2 cellular contexts compared by ENCODE assay signal in the genomic region with DNA sequence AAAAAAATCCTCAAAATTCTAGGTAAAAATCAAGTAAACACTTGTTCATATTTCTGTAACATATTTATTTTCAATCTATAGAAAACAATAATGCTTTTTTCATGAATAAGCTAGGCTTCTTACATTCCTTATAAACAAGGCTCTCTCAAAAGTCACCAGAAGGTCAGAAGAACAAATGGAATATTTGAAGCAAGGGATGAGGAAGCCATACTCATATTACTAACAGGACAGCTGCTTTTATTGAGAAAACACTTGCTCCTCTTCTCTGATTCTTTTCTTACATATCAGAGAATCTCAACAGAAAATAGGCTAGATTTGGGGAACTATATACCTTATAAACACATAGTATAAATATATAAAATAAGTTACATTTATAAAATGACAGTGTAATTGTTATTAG.
TF ChIP-seq lines count a peak whose summit lies in the region.

No MANE protein-coding gene starts in this region.

TF ChIP-seq in SK-N-SH, 30 proteins besides CTCF, POLR2A, EP300 and RAD21 (continued from another document):
- TF ChIP-seq, protein P1, sequence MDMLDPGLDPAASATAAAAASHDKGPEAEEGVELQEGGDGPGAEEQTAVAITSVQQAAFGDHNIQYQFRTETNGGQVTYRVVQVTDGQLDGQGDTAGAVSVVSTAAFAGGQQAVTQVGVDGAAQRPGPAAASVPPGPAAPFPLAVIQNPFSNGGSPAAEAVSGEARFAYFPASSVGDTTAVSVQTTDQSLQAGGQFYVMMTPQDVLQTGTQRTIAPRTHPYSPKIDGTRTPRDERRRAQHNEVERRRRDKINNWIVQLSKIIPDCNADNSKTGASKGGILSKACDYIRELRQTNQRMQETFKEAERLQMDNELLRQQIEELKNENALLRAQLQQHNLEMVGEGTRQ (IDR thresholded peaks at IDR 0.05; ENCODE audit: borderline replicate concordance, low read depth, low read length), result no peak
- TF ChIP-seq MEF2A (IDR thresholded peaks at IDR 0.05; ENCODE audit: borderline replicate concordance, low read depth), result no peak
- TF ChIP-seq, protein P2, sequence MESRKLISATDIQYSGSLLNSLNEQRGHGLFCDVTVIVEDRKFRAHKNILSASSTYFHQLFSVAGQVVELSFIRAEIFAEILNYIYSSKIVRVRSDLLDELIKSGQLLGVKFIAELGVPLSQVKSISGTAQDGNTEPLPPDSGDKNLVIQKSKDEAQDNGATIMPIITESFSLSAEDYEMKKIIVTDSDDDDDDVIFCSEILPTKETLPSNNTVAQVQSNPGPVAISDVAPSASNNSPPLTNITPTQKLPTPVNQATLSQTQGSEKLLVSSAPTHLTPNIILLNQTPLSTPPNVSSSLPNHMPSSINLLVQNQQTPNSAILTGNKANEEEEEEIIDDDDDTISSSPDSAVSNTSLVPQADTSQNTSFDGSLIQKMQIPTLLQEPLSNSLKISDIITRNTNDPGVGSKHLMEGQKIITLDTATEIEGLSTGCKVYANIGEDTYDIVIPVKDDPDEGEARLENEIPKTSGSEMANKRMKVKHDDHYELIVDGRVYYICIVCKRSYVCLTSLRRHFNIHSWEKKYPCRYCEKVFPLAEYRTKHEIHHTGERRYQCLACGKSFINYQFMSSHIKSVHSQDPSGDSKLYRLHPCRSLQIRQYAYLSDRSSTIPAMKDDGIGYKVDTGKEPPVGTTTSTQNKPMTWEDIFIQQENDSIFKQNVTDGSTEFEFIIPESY (IDR thresholded peaks at IDR 0.05; ENCODE audit: borderline replicate concordance, low read depth), result no peak

TF ChIP-seq in SK-N-SH treated with all-trans-retinoic acid at 6 μM for 48 hours, 23 proteins besides CTCF, POLR2A, EP300 and RAD21 (continued from another document):
- TF ChIP-seq, protein P3, sequence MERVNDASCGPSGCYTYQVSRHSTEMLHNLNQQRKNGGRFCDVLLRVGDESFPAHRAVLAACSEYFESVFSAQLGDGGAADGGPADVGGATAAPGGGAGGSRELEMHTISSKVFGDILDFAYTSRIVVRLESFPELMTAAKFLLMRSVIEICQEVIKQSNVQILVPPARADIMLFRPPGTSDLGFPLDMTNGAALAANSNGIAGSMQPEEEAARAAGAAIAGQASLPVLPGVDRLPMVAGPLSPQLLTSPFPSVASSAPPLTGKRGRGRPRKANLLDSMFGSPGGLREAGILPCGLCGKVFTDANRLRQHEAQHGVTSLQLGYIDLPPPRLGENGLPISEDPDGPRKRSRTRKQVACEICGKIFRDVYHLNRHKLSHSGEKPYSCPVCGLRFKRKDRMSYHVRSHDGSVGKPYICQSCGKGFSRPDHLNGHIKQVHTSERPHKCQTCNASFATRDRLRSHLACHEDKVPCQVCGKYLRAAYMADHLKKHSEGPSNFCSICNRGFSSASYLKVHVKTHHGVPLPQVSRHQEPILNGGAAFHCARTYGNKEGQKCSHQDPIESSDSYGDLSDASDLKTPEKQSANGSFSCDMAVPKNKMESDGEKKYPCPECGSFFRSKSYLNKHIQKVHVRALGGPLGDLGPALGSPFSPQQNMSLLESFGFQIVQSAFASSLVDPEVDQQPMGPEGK (CRISPR knock-in tag; IDR thresholded peaks at IDR 0.05; ENCODE audit: borderline replicate concordance), result no peak
- TF ChIP-seq TCF4 (CRISPR knock-in tag; IDR thresholded peaks at IDR 0.05; ENCODE audit: borderline replicate concordance), result no peak
- TF ChIP-seq ARNTL (CRISPR knock-in tag; IDR thresholded peaks at IDR 0.05; ENCODE audit: borderline replicate concordance, low read depth), result no peak
- TF ChIP-seq ZNF8 (CRISPR knock-in tag; IDR thresholded peaks at IDR 0.05), result no peak
- TF ChIP-seq ESRRG (CRISPR knock-in tag; IDR thresholded peaks at IDR 0.05), result no peak
